In genomic region chr13:45851171-45851889, GRCh38 we compare ENCODE assay signal across 8 cellular contexts. TPM values are rescaled to one million over a fixed set of nuclear protein-coding genes. Genes with fewer than 3 reads are reported as not detected.
DNase-seq lines count a peak whose midpoint lies in the region; ATAC-seq and TF ChIP-seq lines count a peak whose summit lies in the region.

Gene SIAH3, minus strand, starts transcription at chr13:45851753. Its CDS starts 124 bp downstream, at chr13:45851629.

- peak within 1 kb of the TSS; percentile 79 for H3K4me3 Mint-ChIP-seq in activated T-helper 1 cell treated with anti-CD3 and anti-CD28 coated beads, Interleukin-12 subunit alpha, Interleukin-12 subunit beta, Interleukin-2, Interleukin-4 antibody, amounts not matched to agents 30 ng/mL and 10 ng/mL and 1 ng/mL, durations not matched to agents 14 hours and 24 hours and 36 hours

- no peaks in the 10 kb centered on the region for H3K36me3 Mint-ChIP-seq in activated T-helper 1 cell treated with anti-CD3 and anti-CD28 coated beads, Interleukin-12 subunit alpha, Interleukin-12 subunit beta, Interleukin-2, Interleukin-4 antibody, amounts not matched to agents 30 ng/mL and 10 ng/mL and 1 ng/mL, durations not matched to agents 14 hours and 24 hours and 36 hours (ENCODE audit: low read depth)

- H3K9me2 ChIP-seq in Loucy (replicated peaks; ENCODE audit: low read depth, low read length): no peaks in the 10 kb centered on the region

- intact Hi-C loops in activated T-helper 1 cell treated with anti-CD3 and anti-CD28 coated beads, Interleukin-12 subunit alpha, Interleukin-12 subunit beta, Interleukin-2, Interleukin-4 antibody, amounts not matched to agents 30 ng/mL and 10 ng/mL and 1 ng/mL, durations not matched to agents 14 hours and 24 hours and 36 hours (cut with micrococcal nuclease): no loop called here
- intact Hi-C loops in heart right ventricle (cut with DNase I): no loop called here

- H3K4me1 ChIP-seq in Loucy (ENCODE audit: insufficient read depth, low read length, poor library complexity, severe bottlenecking): peaks cover 28% of the 10 kb centered on the region
- peaks cover 0 to 30% (median 13%) of the 10 kb centered on the region in 9 donors for H3K4me1 ChIP-seq in heart right ventricle

- no peaks in the 10 kb centered on the region for H4K20me1 ChIP-seq in Loucy (ENCODE audit: insufficient read depth, low read length, poor library complexity, severe bottlenecking)

- TF ChIP-seq CTCF in Loucy (conservative IDR thresholded peaks at IDR 0.05; ENCODE audit: low read length): no peak
- no peak for TF ChIP-seq CTCF in heart right ventricle (IDR thresholded peaks at IDR 0.05)
- no peak for TF ChIP-seq CTCF in retinal pigment epithelial cell (conservative IDR thresholded peaks at IDR 0.05; ENCODE audit: low read depth, low read length)

- H3K79me2 ChIP-seq in Loucy (ENCODE audit: insufficient read depth, low read length): no peaks in the 10 kb centered on the region

- H3K4me3 ChIP-seq in Loucy (ENCODE audit: low read length, poor library complexity, severe bottlenecking) (no peak within 1 kb of the TSS), heart right ventricle (peak within 1 kb of the TSS in 9 of 10 donors; percentile 8 to 48 (median 34)), retinal pigment epithelial cell (ENCODE audit: low read length) (peak within 1 kb of the TSS; percentile 70)

- peaks cover 42% of the 10 kb centered on the region for H3K27me3 Mint-ChIP-seq in activated T-helper 1 cell treated with anti-CD3 and anti-CD28 coated beads, Interleukin-12 subunit alpha, Interleukin-12 subunit beta, Interleukin-2, Interleukin-4 antibody, amounts not matched to agents 30 ng/mL and 10 ng/mL and 1 ng/mL, durations not matched to agents 14 hours and 24 hours and 36 hours (ENCODE audit: insufficient read depth)

- H3K9ac ChIP-seq in Loucy (ENCODE audit: low read depth, low read length, poor library complexity, severe bottlenecking): no peak within 1 kb of the TSS

- H3K36me3 ChIP-seq in Loucy (ENCODE audit: insufficient read depth, low read length): no peaks in the 10 kb centered on the region
- no peaks in the 10 kb centered on the region for H3K36me3 ChIP-seq in heart right ventricle

- H2AFZ ChIP-seq in Loucy (ENCODE audit: low read length): no peak within 1 kb of the TSS

- H3K9me3 ChIP-seq in Loucy (ENCODE audit: insufficient read depth, low read depth, low read length) (peaks cover 6% of the 10 kb centered on the region; the same call in 1 of the 2 replicates), heart right ventricle (peaks cover 0 to 13% (median 0%) of the 10 kb centered on the region in 11 donors)

- DNase-seq in activated T-helper 1 cell treated with anti-CD3 and anti-CD28 coated beads, Interleukin-12 subunit alpha, Interleukin-12 subunit beta, Interleukin-2, Interleukin-4 antibody, amounts not matched to agents 30 ng/mL and 10 ng/mL and 1 ng/mL, durations not matched to agents 14 hours and 24 hours and 36 hours (ENCODE audit: low spot score): no peak
- DNase-seq in heart right ventricle (no peak), retinal pigment epithelial cell (ENCODE audit: low read depth) (no peak), NCI-H1105 treated with DMSO at 0.1 percent for 48 hours (lab: John Stamatoyannopoulos, UW) (no peak)

- peaks cover 10% of the 10 kb centered on the region for H3K9me3 Mint-ChIP-seq in activated T-helper 1 cell treated with anti-CD3 and anti-CD28 coated beads, Interleukin-12 subunit alpha, Interleukin-12 subunit beta, Interleukin-2, Interleukin-4 antibody, amounts not matched to agents 30 ng/mL and 10 ng/mL and 1 ng/mL, durations not matched to agents 14 hours and 24 hours and 36 hours

- WGBS in heart right ventricle, 2 donors: 3% methylated on average over 34 of the region's 34 CpGs

- H3K27ac ChIP-seq in heart right ventricle: no peak within 1 kb of the TSS

- peaks cover 30% of the 10 kb centered on the region for H3K4me1 Mint-ChIP-seq in activated T-helper 1 cell treated with anti-CD3 and anti-CD28 coated beads, Interleukin-12 subunit alpha, Interleukin-12 subunit beta, Interleukin-2, Interleukin-4 antibody, amounts not matched to agents 30 ng/mL and 10 ng/mL and 1 ng/mL, durations not matched to agents 14 hours and 24 hours and 36 hours (ENCODE audit: low read depth)

- H3K27me3 ChIP-seq in Loucy (ENCODE audit: insufficient read depth, low read length, poor library complexity, severe bottlenecking): no peaks in the 10 kb centered on the region
- H3K27me3 ChIP-seq in heart right ventricle: peaks cover 0 to 86% (median 51%) of the 10 kb centered on the region in 7 donors

- ATAC-seq in heart right ventricle (peak in 4 of 8 donors; percentile 31 to 38 (median 34)), HG02759 (IDR thresholded peaks at IDR 0.05; ENCODE audit: unreplicated experiment) (no peak), HG02973 (IDR thresholded peaks at IDR 0.05; ENCODE audit: unreplicated experiment) (no peak), HG03460 (IDR thresholded peaks at IDR 0.05; ENCODE audit: unreplicated experiment) (no peak)

- H3F3A ChIP-seq in Loucy (ENCODE audit: low read depth): no peaks in the 10 kb centered on the region

- H3K27ac Mint-ChIP-seq in activated T-helper 1 cell treated with anti-CD3 and anti-CD28 coated beads, Interleukin-12 subunit alpha, Interleukin-12 subunit beta, Interleukin-2, Interleukin-4 antibody, amounts not matched to agents 30 ng/mL and 10 ng/mL and 1 ng/mL, durations not matched to agents 14 hours and 24 hours and 36 hours: peak within 1 kb of the TSS; percentile 14

- peak within 1 kb of the TSS; percentile 15 for H3K4me2 ChIP-seq in Loucy (ENCODE audit: low read depth, low read length, poor library complexity, severe bottlenecking)

RNA-seq across cellular contexts. Expression of gene SIAH3, which starts in this region (rescaled TPM):
- 0.02 and 0.03 TPM in 2 replicates for total RNA-seq in activated T-helper 1 cell treated with anti-CD3 and anti-CD28 coated beads, Interleukin-12 subunit alpha, Interleukin-12 subunit beta, Interleukin-2, Interleukin-4 antibody, amounts not matched to agents 30 ng/mL and 10 ng/mL and 1 ng/mL, durations not matched to agents 14 hours and 24 hours and 36 hours
- under 1 TPM in 3 of 10 donors, not detected in 7; 0.05 to 0.10 (median 0.08) TPM for total RNA-seq in heart right ventricle
- polyA plus RNA-seq in heart right ventricle: under 1 TPM in 1 of 2 donors, not detected in 1; under 0.01 TPM
